21 cellular contexts compared by ENCODE assay signal in the genomic region with DNA sequence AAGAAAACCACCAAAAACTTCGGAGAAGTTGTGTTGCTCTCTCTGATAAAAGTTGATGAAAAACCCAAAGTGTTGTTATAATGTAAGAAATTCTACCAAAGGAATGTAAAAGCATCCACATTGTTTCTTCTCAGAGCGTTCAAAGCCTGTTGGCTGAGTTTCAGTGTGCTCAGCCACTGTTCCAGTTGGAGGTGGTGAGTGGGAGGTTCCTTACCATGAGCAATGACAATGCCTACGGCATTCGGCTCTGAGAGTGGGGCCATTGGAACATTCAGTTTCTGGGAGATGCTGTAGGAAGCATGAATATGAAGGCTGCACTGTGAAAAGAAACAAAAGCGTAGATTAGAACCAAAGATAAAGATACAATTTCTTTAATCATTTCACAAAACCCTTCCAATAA. TPM values are rescaled to one million over a fixed set of nuclear protein-coding genes. Genes with fewer than 3 reads are reported as not detected.
A peak's percentile ranks its signal among the peaks of the same experiment; 100 is the strongest.
DNase-seq lines count a peak whose midpoint lies in the region; ATAC-seq lines count a peak whose summit lies in the region.
"Had no signal": no experiment of that assay in that cellular context is flagged by ENCODE, and none has a peak within 500 bp of the region (broad histone marks: within the 10 kb centered on the region; RNA-seq: fewer than 3 reads in every experiment).

No MANE protein-coding gene starts in this region.

- H3F3A ChIP-seq in GM23248 (ENCODE audit: insufficient read depth), result no peaks in the 10 kb centered on the region

- H2AFZ ChIP-seq in GM23248, result no peak overlapping the region

- WGBS in GM23248 (ENCODE audit: low coverage in 1 of 2, low lambda C conversion rate in 2 of 2, missing lambda C conversion rate in 2 of 2), 2 experiments, result 49 to 58% methylated on average over 5 of the region's 5 CpGs
- no CpG with 5 or more reads among the region's 5 CpGs for whole genome bisulfite sequencing in mesendoderm (ENCODE audit: extremely low coverage, insufficient coverage, low lambda C conversion rate)

- no peak for ATAC-seq in GM21737 (IDR thresholded peaks at IDR 0.05; ENCODE audit: unreplicated experiment)
- no peak for ATAC-seq in stimulated activated naive CD8-positive, alpha-beta T cell treated with anti-CD3 and anti-CD28 coated beads, Interleukin-15, Interleukin-2, amounts not matched to agents 100 U/mL and 50 U/mL, for 24 hours
- ATAC-seq: HCT116, Right ventricle myocardium inferior had no signal

- no peaks in the 10 kb centered on the region for H3K9me2 ChIP-seq in GM23248 (ENCODE audit: insufficient read depth)

- no peak overlapping the region for H2BK120ac ChIP-seq in mesendoderm (ENCODE audit: low read depth, low read length)

- H4K20me1 ChIP-seq in GM23248 (ENCODE audit: insufficient read depth), result no peaks in the 10 kb centered on the region

- H3K4me1 ChIP-seq in GM23248 (ENCODE audit: insufficient read depth) (no peaks in the 10 kb centered on the region), mesendoderm (ENCODE audit: control insufficient read depth, low read depth, low read length) (no peaks in the 10 kb centered on the region)
- H3K4me1 ChIP-seq: Caco-2, Peyer's patch had no signal

- H2BK15ac ChIP-seq in mesendoderm (replicated peaks; ENCODE audit: low read depth), result no peak overlapping the region

- H4K8ac ChIP-seq in mesendoderm (ENCODE audit: low read depth, low read length), result no peak overlapping the region

- H3K9ac ChIP-seq in GM23248 (no peak overlapping the region), mesendoderm (ENCODE audit: low read length) (no peak overlapping the region)

- no peak overlapping the region for H2AK5ac ChIP-seq in mesendoderm (ENCODE audit: low read length)

- no peaks in the 10 kb centered on the region for H3K27me3 ChIP-seq in GM23248 (replicated peaks; ENCODE audit: insufficient read depth)
- H3K27me3 ChIP-seq in mesendoderm (ENCODE audit: insufficient read depth, low read length, poor library complexity), result no peaks in the 10 kb centered on the region
- H3K27me3 ChIP-seq: Peyer's patch had no signal

- no peak overlapping the region for H2BK5ac ChIP-seq in mesendoderm (ENCODE audit: low read length)

- in situ Hi-C loops in GM23248 (cut with MboI), result no loop called here

- peak; percentile 35 for DNase-seq in GM23248
- peak; percentile 60 for DNase-seq in astrocyte of the hippocampus (ENCODE audit: low read depth, low spot score)
- peak; percentile 74 for DNase-seq in inferior parietal cortex (ENCODE audit: extremely low spot score)
- no peak for DNase-seq in substantia nigra (lab: John Stamatoyannopoulos, UW)
- DNase-seq in mesendoderm, result no peak
- no peak for DNase-seq in cerebellar nuclear complex (lab: John Stamatoyannopoulos, UW)
- DNase-seq in stimulated activated naive CD8-positive, alpha-beta T cell treated with anti-CD3 and anti-CD28 coated beads, Interleukin-15, Interleukin-2, amounts not matched to agents 100 U/mL and 50 U/mL, for 24 hours, result no peak
- DNase-seq: Caco-2; CD4-positive, alpha-beta T cell; DMS153; GF-D8; NCI-H1105; NCI-H2081 treated with DMSO at 0.1 percent for 48 hours; NCI-H446 treated with DMSO at 0.1 percent for 48 hours; NCI-H69; NK-92 treated with Interleukin-12 subunit alpha and Interleukin-12 subunit beta, amount 100 ng/mL, for 24 hours; Peyer's patch had no signal

- H3K36me3 ChIP-seq in GM23248 (ENCODE audit: low read depth), result no peaks in the 10 kb centered on the region
- no peaks in the 10 kb centered on the region for H3K36me3 ChIP-seq in mesendoderm (ENCODE audit: control insufficient read depth, insufficient read depth, low read length)

- no peak overlapping the region for H3K4ac ChIP-seq in mesendoderm (ENCODE audit: low read depth, low read length)

- H4K5ac ChIP-seq in mesendoderm (ENCODE audit: low read length), result no peak overlapping the region

- no peak overlapping the region for H3K27ac ChIP-seq in GM23248
- peak overlapping the region; percentile 46 for H3K27ac ChIP-seq in substantia nigra (ENCODE audit: low read depth, low read length, poor library complexity, severe bottlenecking)
- H3K27ac ChIP-seq in mesendoderm (ENCODE audit: low read depth, low read length), result no peak overlapping the region
- H3K27ac ChIP-seq: Peyer's patch had no signal

- H3K56ac ChIP-seq in mesendoderm (ENCODE audit: low read length), result no peak overlapping the region

- no peaks in the 10 kb centered on the region for H3K9me3 ChIP-seq in GM23248 (ENCODE audit: low read depth)

- no peak overlapping the region for H3K18ac ChIP-seq in mesendoderm (ENCODE audit: low read length)

- H3K4me3 ChIP-seq in GM23248 (no peak overlapping the region), mesendoderm (ENCODE audit: low read length) (no peak overlapping the region)
- H3K4me3 ChIP-seq: Peyer's patch had no signal

- no peaks in the 10 kb centered on the region for H3K79me1 ChIP-seq in mesendoderm (ENCODE audit: low read length)

- no peak overlapping the region for H3K23ac ChIP-seq in mesendoderm (ENCODE audit: low read length)

- H3K79me2 ChIP-seq in GM23248 (ENCODE audit: insufficient read depth) (no peaks in the 10 kb centered on the region), mesendoderm (ENCODE audit: control insufficient read depth, insufficient read depth, low read length) (no peaks in the 10 kb centered on the region)

- H3K4me2 ChIP-seq in GM23248 (ENCODE audit: unreplicated experiment), result no peak overlapping the region
- H3K4me2 ChIP-seq in mesendoderm (ENCODE audit: low read length), result no peak overlapping the region

RNA-seq across cellular contexts. Expression of a gene that starts 20.5 kb away (rescaled TPM):
- not detected in 2 replicates for total RNA-seq in GM23248 (2014; rRNA removed; shearing (Covaris generic))
- polyA plus RNA-seq in GM23248 (2016; fragmentation: Nextera tagmentation; extraction: Ambion mirVana), result not detected in 2 replicates
- 0.17 TPM for polyA plus RNA-seq in mesendoderm (2013, experiment 1 of 2)
- 0.21 TPM for polyA plus RNA-seq in mesendoderm (2013, experiment 2 of 2)
- total RNA-seq: A172; Caco-2; CD4-positive, alpha-beta T cell; Peyer's patch; Right ventricle myocardium inferior had no signal

RNA-seq across cellular contexts. Expression of a gene that starts 44.3 kb away (rescaled TPM):
- 15.6 and 20.5 TPM in 2 replicates for total RNA-seq in GM23248 (2014; rRNA removed; shearing (Covaris generic))
- 11.6 and 15.3 TPM in 2 replicates for polyA plus RNA-seq in GM23248 (2016; fragmentation: Nextera tagmentation; extraction: Ambion mirVana)
- 57.7 TPM for polyA plus RNA-seq in mesendoderm (2013, experiment 1 of 2)
- polyA plus RNA-seq in mesendoderm (2013, experiment 2 of 2), result 61.1 TPM

Comparison
In these comparisons a context has a peak if more than half of its experiments do, and no peak if none do; other contexts are left out.
1. DNase-seq: peak in GM23248 (single experiment), astrocyte of the hippocampus (single experiment) and inferior parietal cortex (single experiment); none in substantia nigra (0 of 49), mesendoderm (single experiment), cerebellar nuclear complex (0 of 2) and stimulated activated naive CD8-positive, alpha-beta T cell treated with anti-CD3 and anti-CD28 coated beads, Interleukin-15, Interleukin-2, amounts not matched to agents 100 U/mL and 50 U/mL, for 24 hours (single experiment).